8 cellular contexts compared by ENCODE assay signal in the genomic region with DNA sequence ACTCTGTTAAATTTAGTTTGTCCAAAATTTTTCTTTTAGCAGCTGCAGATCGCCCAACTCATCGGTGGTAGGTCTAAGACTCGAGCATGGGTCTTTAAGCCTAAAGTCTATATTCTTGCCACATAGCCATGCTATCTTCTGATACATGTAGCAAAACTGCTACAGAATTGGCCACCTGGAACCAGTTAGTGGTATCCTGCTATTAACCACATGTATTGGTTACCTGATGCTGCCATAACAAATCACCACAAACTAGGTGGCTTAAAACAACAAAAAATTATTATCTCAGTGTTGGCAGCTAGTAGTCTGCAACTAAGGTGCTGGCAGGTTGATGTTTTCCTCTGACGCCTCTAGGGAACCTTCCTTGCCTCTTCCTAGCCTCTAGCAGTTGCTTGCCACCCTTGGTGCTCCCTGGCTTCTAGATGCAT.
DNase-seq lines count a peak whose midpoint lies in the region; ATAC-seq lines count a peak whose summit lies in the region.

No MANE protein-coding gene starts in this region.

- peaks cover 18 to 23% (median 22%) of the 10 kb centered on the region in 10 experiments for H3K4me1 ChIP-seq in BLaER1 treated with 17β-estradiol and CSF1 and Interleukin-3, amounts not matched to agents 10 nM and 100 nM

- peak overlapping the region; percentile 67 to 68 for H3K4me3 Mint-ChIP-seq in effector memory CD8-positive, alpha-beta T cell

- H3K27ac ChIP-seq in BLaER1 treated with 17β-estradiol and CSF1 and Interleukin-3, amounts not matched to agents 10 nM and 100 nM, result peak overlapping the region in 9 of 11 experiments; percentile 30 to 74 (median 52); a peak in 17 of 22 replicates

- ATAC-seq in GM19463 (IDR thresholded peaks at IDR 0.05; ENCODE audit: unreplicated experiment) (peak; percentile 70), HG03432 (IDR thresholded peaks at IDR 0.05; ENCODE audit: unreplicated experiment) (peak; percentile 70)
- ATAC-seq in effector memory CD8-positive, alpha-beta T cell (replicated peaks), result peak; percentile 77

- H3K9me3 ChIP-seq in BLaER1 treated with 17β-estradiol and CSF1 and Interleukin-3, amounts not matched to agents 10 nM and 100 nM (replicated peaks in 1 of 11), result no peaks in the 10 kb centered on the region

- peak overlapping the region in 4 of 11 experiments; percentile 13 to 45 (median 31); a peak in 4 of 22 replicates for H3K9ac ChIP-seq in BLaER1 treated with 17β-estradiol and CSF1 and Interleukin-3, amounts not matched to agents 10 nM and 100 nM

- no peaks in the 10 kb centered on the region for H3K27me3 ChIP-seq in BLaER1 treated with 17β-estradiol and CSF1 and Interleukin-3, amounts not matched to agents 10 nM and 100 nM

- H3K9me3 Mint-ChIP-seq in effector memory CD8-positive, alpha-beta T cell, result no peaks in the 10 kb centered on the region

- peak in 1 of 3 experiments; percentile 12 for DNase-seq in effector memory CD8-positive, alpha-beta T cell
- DNase-seq in mesenteric fat pad (ENCODE audit: low spot score) (no peak), NOMO-1 treated with dmso at 0.1 percent for 144 hours (lab: John Stamatoyannopoulos, UW; ENCODE audit: unreplicated experiment) (no peak), KBM-7 (no peak)
- DNase-seq in activated CD4-positive, alpha-beta T cell treated with anti-CD3 and anti-CD28 coated beads for 4 hours, result no peak

- peaks cover 3% of the 10 kb centered on the region for H3K36me3 Mint-ChIP-seq in effector memory CD8-positive, alpha-beta T cell (ENCODE audit: insufficient read depth)

- no peaks in the 10 kb centered on the region for H3K27me3 Mint-ChIP-seq in effector memory CD8-positive, alpha-beta T cell

- peak overlapping the region; percentile 40 to 76 (median 55) for H3K4me2 ChIP-seq in BLaER1 treated with 17β-estradiol and CSF1 and Interleukin-3, amounts not matched to agents 10 nM and 100 nM

- H4K20me1 ChIP-seq in BLaER1 treated with 17β-estradiol and CSF1 and Interleukin-3, amounts not matched to agents 10 nM and 100 nM, result no peaks in the 10 kb centered on the region

- in situ Hi-C loops in KBM-7 (cut with MboI; ENCODE audit: low pct_unique_long_range_greater_than_20kb, low sequenced_read_pairs), result no loop called here

- H3K4me1 Mint-ChIP-seq in effector memory CD8-positive, alpha-beta T cell (ENCODE audit: low read depth in 2 of 2), result peaks cover 15 to 16% of the 10 kb centered on the region in 2 donors

- no peaks in the 10 kb centered on the region for H3K36me3 ChIP-seq in BLaER1 treated with 17β-estradiol and CSF1 and Interleukin-3, amounts not matched to agents 10 nM and 100 nM

- H3K27ac Mint-ChIP-seq in effector memory CD8-positive, alpha-beta T cell, result peak overlapping the region; percentile 65 to 74

- peak overlapping the region in 2 of 10 experiments; percentile 17 to 25; a peak in 2 of 20 replicates for H3K4me3 ChIP-seq in BLaER1 treated with 17β-estradiol and CSF1 and Interleukin-3, amounts not matched to agents 10 nM and 100 nM
